In the genomic region with DNA sequence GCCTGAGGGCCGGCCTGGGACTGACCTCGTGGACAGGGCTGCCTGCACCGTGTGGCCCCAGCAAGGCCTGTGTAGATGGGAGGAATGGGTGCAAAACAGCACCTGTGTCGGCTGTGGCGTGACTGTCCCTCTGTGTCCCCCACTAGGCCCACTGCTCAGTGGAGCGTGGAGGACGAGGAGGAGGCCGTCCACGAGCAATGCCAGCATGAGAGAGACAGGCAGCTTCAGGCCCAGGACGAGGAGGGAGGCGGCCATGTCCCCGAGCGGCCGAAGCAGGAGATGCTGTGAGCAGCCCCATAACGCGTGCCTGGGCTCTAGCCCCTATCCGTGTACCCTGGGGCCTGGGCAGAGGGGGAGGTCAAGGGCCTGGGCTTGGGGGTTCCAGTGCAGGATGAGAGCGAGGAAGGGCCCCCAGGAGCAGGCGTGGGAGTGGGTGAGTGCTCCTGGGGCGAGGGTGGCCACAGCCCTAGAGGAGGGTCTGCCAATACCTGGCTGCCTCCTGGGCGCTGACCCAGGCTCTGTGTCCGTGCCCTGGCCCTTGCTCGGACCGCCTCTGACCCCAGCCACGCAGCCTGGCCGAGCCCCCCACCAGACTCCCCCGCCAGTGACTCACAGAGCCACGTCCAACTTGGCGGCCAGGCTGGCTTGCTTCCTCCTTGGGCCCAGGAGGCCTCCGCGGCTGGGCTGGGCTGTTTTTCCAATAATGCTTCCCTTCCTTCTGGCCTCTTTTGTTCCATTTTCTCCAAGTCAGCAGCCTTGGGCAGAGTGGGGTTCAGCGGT, we compare ENCODE assay signal across 8 cellular contexts. TPM values are rescaled to one million over a fixed set of nuclear protein-coding genes. Genes with fewer than 3 reads are reported as not detected.
DNase-seq lines count a peak whose midpoint lies in the region; ATAC-seq and TF ChIP-seq lines count a peak whose summit lies in the region.
"Had no signal": no experiment of that assay in that cellular context is flagged by ENCODE, and none has a peak within 500 bp of the region (broad histone marks: within the 10 kb centered on the region; RNA-seq: fewer than 3 reads in every experiment).

No MANE protein-coding gene starts in this region.

- H3K36me3 ChIP-seq in mesenchymal stem cell (ENCODE audit: control insufficient read depth in 1 of 2, insufficient read depth in 2 of 2, low read depth in 1 of 2, low read length in 2 of 2) (peaks cover 4 to 24% of the 10 kb centered on the region in 2 experiments), upper lobe of right lung (no peaks in the 10 kb centered on the region)

- no peak for ATAC-seq in upper lobe of right lung

- peak overlapping the region; percentile 67 to 81 for H3K18ac ChIP-seq in mesenchymal stem cell (ENCODE audit: low read depth in 1 of 2, low read length in 2 of 2)

- H3K27ac ChIP-seq in mesenchymal stem cell (ENCODE audit: low read length, poor library complexity, severe bottlenecking) (no peak overlapping the region), upper lobe of right lung (no peak overlapping the region)
- H3K27ac ChIP-seq: VCaP had no signal

- H3K4me1 ChIP-seq in mesenchymal stem cell (ENCODE audit: control insufficient read depth, insufficient read depth, low read depth, low read length), result peaks cover 54% of the 10 kb centered on the region
- H3K4me1 ChIP-seq in upper lobe of right lung, result peaks cover 5% of the 10 kb centered on the region

- H3K23ac ChIP-seq in mesenchymal stem cell (ENCODE audit: low read length in 2 of 2), result no peak overlapping the region

- peaks cover 1% of the 10 kb centered on the region for H3K79me1 ChIP-seq in mesenchymal stem cell (replicated peaks; ENCODE audit: low read length, poor library complexity, severe bottlenecking)

- H3K4ac ChIP-seq in mesenchymal stem cell (ENCODE audit: low read depth in 1 of 2, low read length in 2 of 2), result peak overlapping the region; percentile 5 to 61

- H2BK15ac ChIP-seq in mesenchymal stem cell (ENCODE audit: low read depth, poor library complexity, severe bottlenecking), result peak overlapping the region; percentile 60

- peak overlapping the region; percentile 88 for H3K9ac ChIP-seq in mesenchymal stem cell (ENCODE audit: low read length)

- H2AK5ac ChIP-seq in mesenchymal stem cell (ENCODE audit: low read length, severe bottlenecking), result peak overlapping the region; percentile 84

- peak; percentile 2 for DNase-seq in activated gamma-delta T cell treated with Interleukin-2 at 50 U/mL for 16 hours
- no peak for DNase-seq in activated gamma-delta T cell (lab: John Stamatoyannopoulos, UW)
- peak; percentile 25 for DNase-seq in mesenchymal stem cell
- DNase-seq in upper lobe of right lung, result peak; percentile 64
- no peak for DNase-seq in HuH-7.5 (ENCODE audit: low spot score)
- no peak for DNase-seq in activated CD8-positive, alpha-beta memory T cell treated with anti-CD3 and anti-CD28 coated beads, Interleukin-2, amount 50 U/mL, for 4 hours
- DNase-seq: cortex of kidney had no signal

- no peak overlapping the region for H2AFZ ChIP-seq in mesenchymal stem cell (ENCODE audit: low read depth, low read length)

- peak overlapping the region; percentile 65 for H2BK120ac ChIP-seq in mesenchymal stem cell (ENCODE audit: low read depth, low read length)

- peak overlapping the region; percentile 91 to 97 for H2BK12ac ChIP-seq in mesenchymal stem cell (ENCODE audit: low read length in 2 of 2)

- no peaks in the 10 kb centered on the region for H3K27me3 ChIP-seq in mesenchymal stem cell (ENCODE audit: control insufficient read depth in 1 of 2, insufficient read depth in 1 of 2, low read length in 2 of 2)
- H3K27me3 ChIP-seq in upper lobe of right lung, result no peaks in the 10 kb centered on the region

- peak overlapping the region; percentile 79 for H4K8ac ChIP-seq in mesenchymal stem cell (ENCODE audit: low read length)

- H3K14ac ChIP-seq in mesenchymal stem cell (ENCODE audit: low read length in 2 of 2), result peak overlapping the region in 1 of 2 experiments; percentile 41

- H3K9me3 ChIP-seq in mesenchymal stem cell (ENCODE audit: control insufficient read depth, low read length), result no peaks in the 10 kb centered on the region
- no peaks in the 10 kb centered on the region for H3K9me3 ChIP-seq in upper lobe of right lung

- no peak for TF ChIP-seq CTCF in upper lobe of right lung (IDR thresholded peaks at IDR 0.05)

- H3K4me3 ChIP-seq in mesenchymal stem cell (ENCODE audit: insufficient read depth in 1 of 2, low read depth in 1 of 2, low read length in 2 of 2), result peak overlapping the region in 1 of 2 experiments; percentile 45
- no peak overlapping the region for H3K4me3 ChIP-seq in upper lobe of right lung

- H3K4me2 ChIP-seq in mesenchymal stem cell (ENCODE audit: low read length, poor library complexity, severe bottlenecking), result no peak overlapping the region

- intact Hi-C loops in upper lobe of right lung (cut with DNase I), result no loop called here

- 81% methylated on average over 32 of the region's 32 CpGs for WGBS in mesenchymal stem cell

- H4K91ac ChIP-seq in mesenchymal stem cell (ENCODE audit: low read length), result peak overlapping the region; percentile 79

- no peak overlapping the region for H2BK5ac ChIP-seq in mesenchymal stem cell (ENCODE audit: low read depth, low read length, poor library complexity, severe bottlenecking)

RNA-seq across cellular contexts. Expression of a gene that starts 11.6 kb away (rescaled TPM):
- polyA plus RNA-seq in mesenchymal stem cell (2013, experiment 1 of 2), result not detected
- polyA plus RNA-seq in mesenchymal stem cell (2013, experiment 2 of 2), result not detected
- total RNA-seq in upper lobe of right lung, result not detected

RNA-seq across cellular contexts. Expression of a gene that starts 27.2 kb away (rescaled TPM):
- 1.3 TPM for polyA plus RNA-seq in mesenchymal stem cell (2013, experiment 1 of 2)
- 1.3 TPM for polyA plus RNA-seq in mesenchymal stem cell (2013, experiment 2 of 2)
- total RNA-seq in upper lobe of right lung, result 78.2 TPM

RNA-seq across cellular contexts. Expression of a gene that starts 39.4 kb away (rescaled TPM):
- polyA plus RNA-seq in mesenchymal stem cell (2013, experiment 1 of 2), result not detected
- not detected for polyA plus RNA-seq in mesenchymal stem cell (2013, experiment 2 of 2)
- total RNA-seq in upper lobe of right lung, result 0.43 TPM

RNA-seq across cellular contexts. Expression of a gene that starts 41.4 kb away (rescaled TPM):
- not detected for polyA plus RNA-seq in mesenchymal stem cell (2013, experiment 1 of 2)
- 0.07 TPM for polyA plus RNA-seq in mesenchymal stem cell (2013, experiment 2 of 2)
- 6.9 TPM for total RNA-seq in upper lobe of right lung

RNA-seq across cellular contexts. Expression of a gene that starts 45.3 kb away (rescaled TPM):
- polyA plus RNA-seq in mesenchymal stem cell (2013, experiment 1 of 2), result not detected
- not detected for polyA plus RNA-seq in mesenchymal stem cell (2013, experiment 2 of 2)
- 12.5 TPM for total RNA-seq in upper lobe of right lung

Comparison
In these comparisons a context has a peak if more than half of its experiments do, and no peak if none do; other contexts are left out.
1. DNase-seq: peak in activated gamma-delta T cell treated with Interleukin-2 at 50 U/mL for 16 hours (single experiment), mesenchymal stem cell (single experiment) and upper lobe of right lung (single experiment); none in activated gamma-delta T cell (single experiment), HuH-7.5 (single experiment) and activated CD8-positive, alpha-beta memory T cell treated with anti-CD3 and anti-CD28 coated beads, Interleukin-2, amount 50 U/mL, for 4 hours (single experiment).